8 cellular contexts compared by ENCODE assay signal in genomic region chr22:19853058-19853878, GRCh38. TPM values are rescaled to one million over a fixed set of nuclear protein-coding genes. Genes with fewer than 3 reads are reported as not detected.
DNase-seq lines count a peak whose midpoint lies in the region; ATAC-seq lines count a peak whose summit lies in the region.

No MANE protein-coding gene starts in this region.

- H3K27ac ChIP-seq in substantia nigra (ENCODE audit: low read depth, low read length, poor library complexity, severe bottlenecking) = peak overlapping the region; percentile 73

- no peaks in the 10 kb centered on the region for H3K9me3 Mint-ChIP-seq in activated CD4-positive, alpha-beta T cell treated with anti-CD3 and anti-CD28 coated beads for 36 hours (ENCODE audit: low read depth)
- H3K9me3 Mint-ChIP-seq in activated T-helper 2 cell treated with anti-CD3 and anti-CD28 coated beads, Interferon-gamma antibody, Interleukin-2, Interleukin-4, amounts not matched to agents 10 μg/mL and 5 μg/mL and 100 μg/mL, durations not matched to agents 14 hours and 24 hours and 36 hours = no peaks in the 10 kb centered on the region
- H3K9me3 Mint-ChIP-seq in immature natural killer cell = no peaks in the 10 kb centered on the region

- ATAC-seq in activated CD4-positive, alpha-beta T cell treated with anti-CD3 and anti-CD28 coated beads for 36 hours = no peak
- no peak for ATAC-seq in HG02973 (IDR thresholded peaks at IDR 0.05; ENCODE audit: unreplicated experiment)
- no peak for ATAC-seq in HG03342 (IDR thresholded peaks at IDR 0.05; ENCODE audit: unreplicated experiment)

- H3K36me3 Mint-ChIP-seq in activated CD4-positive, alpha-beta T cell treated with anti-CD3 and anti-CD28 coated beads for 36 hours (ENCODE audit: low read depth) = peaks cover 33% of the 10 kb centered on the region
- peaks cover 50% of the 10 kb centered on the region for H3K36me3 Mint-ChIP-seq in activated T-helper 2 cell treated with anti-CD3 and anti-CD28 coated beads, Interferon-gamma antibody, Interleukin-2, Interleukin-4, amounts not matched to agents 10 μg/mL and 5 μg/mL and 100 μg/mL, durations not matched to agents 14 hours and 24 hours and 36 hours (ENCODE audit: low read depth)
- no peaks in the 10 kb centered on the region for H3K36me3 Mint-ChIP-seq in immature natural killer cell

- H3K4me3 Mint-ChIP-seq in activated CD4-positive, alpha-beta T cell treated with anti-CD3 and anti-CD28 coated beads for 36 hours = peak overlapping the region; percentile 89
- H3K4me3 Mint-ChIP-seq in activated T-helper 2 cell treated with anti-CD3 and anti-CD28 coated beads, Interferon-gamma antibody, Interleukin-2, Interleukin-4, amounts not matched to agents 10 μg/mL and 5 μg/mL and 100 μg/mL, durations not matched to agents 14 hours and 24 hours and 36 hours (ENCODE audit: low read depth) = peak overlapping the region; percentile 98
- peak overlapping the region; percentile 86 to 92 (median 90) for H3K4me3 Mint-ChIP-seq in immature natural killer cell

- CTCF ChIA-PET in activated CD4-positive, alpha-beta T cell treated with anti-CD3 and anti-CD28 coated beads for 36 hours (lab: Charles Lee) = interaction anchor here (0.7 to 1.1 kb wide), 2 partner anchors 58 to 87 kb away, joined by 3 read pairs; no protein-coding TSS in a partner anchor

- peak overlapping the region; percentile 85 for H3K27ac Mint-ChIP-seq in activated CD4-positive, alpha-beta T cell treated with anti-CD3 and anti-CD28 coated beads for 36 hours
- H3K27ac Mint-ChIP-seq in activated T-helper 2 cell treated with anti-CD3 and anti-CD28 coated beads, Interferon-gamma antibody, Interleukin-2, Interleukin-4, amounts not matched to agents 10 μg/mL and 5 μg/mL and 100 μg/mL, durations not matched to agents 14 hours and 24 hours and 36 hours = peak overlapping the region; percentile 93
- peak overlapping the region in 5 of 6 donors; percentile 68 to 83 (median 83) for H3K27ac Mint-ChIP-seq in immature natural killer cell

- H3K27me3 Mint-ChIP-seq in activated CD4-positive, alpha-beta T cell treated with anti-CD3 and anti-CD28 coated beads for 36 hours = no peaks in the 10 kb centered on the region
- H3K27me3 Mint-ChIP-seq in activated T-helper 2 cell treated with anti-CD3 and anti-CD28 coated beads, Interferon-gamma antibody, Interleukin-2, Interleukin-4, amounts not matched to agents 10 μg/mL and 5 μg/mL and 100 μg/mL, durations not matched to agents 14 hours and 24 hours and 36 hours (ENCODE audit: low read depth) = no peaks in the 10 kb centered on the region
- H3K27me3 Mint-ChIP-seq in immature natural killer cell (ENCODE audit: low read depth in 3 of 3) = peaks cover 0 to 3% (median 0%) of the 10 kb centered on the region in 3 donors

- DNase-seq in activated CD4-positive, alpha-beta T cell treated with anti-CD3 and anti-CD28 coated beads for 36 hours = peak; percentile 5
- no peak for DNase-seq in activated CD4-positive, alpha-beta T cell treated with anti-CD3 and anti-CD28 coated beads for 48 hours
- DNase-seq in activated T-helper 2 cell treated with anti-CD3 and anti-CD28 coated beads, Interferon-gamma antibody, Interleukin-2, Interleukin-4, amounts not matched to agents 10 μg/mL and 5 μg/mL and 100 μg/mL, durations not matched to agents 14 hours and 24 hours and 36 hours (ENCODE audit: low spot score) = no peak
- DNase-seq in immature natural killer cell (no peak), substantia nigra (lab: John Stamatoyannopoulos, UW) (no peak)
- no peak for DNase-seq in stimulated activated CD4-positive, alpha-beta T cell treated with anti-CD3 and anti-CD28 coated beads, Interleukin-4, amount 100 ng/mL, for 24 hours

- peaks cover 47% of the 10 kb centered on the region for H3K4me1 Mint-ChIP-seq in activated CD4-positive, alpha-beta T cell treated with anti-CD3 and anti-CD28 coated beads for 36 hours
- peaks cover 35% of the 10 kb centered on the region for H3K4me1 Mint-ChIP-seq in activated T-helper 2 cell treated with anti-CD3 and anti-CD28 coated beads, Interferon-gamma antibody, Interleukin-2, Interleukin-4, amounts not matched to agents 10 μg/mL and 5 μg/mL and 100 μg/mL, durations not matched to agents 14 hours and 24 hours and 36 hours (ENCODE audit: low read depth)
- H3K4me1 Mint-ChIP-seq in immature natural killer cell = peaks cover 26 to 31% of the 10 kb centered on the region in 2 donors

- POLR2A ChIA-PET in activated CD4-positive, alpha-beta T cell treated with anti-CD3 and anti-CD28 coated beads for 36 hours (lab: Charles Lee) = no interaction called here

- intact Hi-C loops in activated CD4-positive, alpha-beta T cell treated with anti-CD3 and anti-CD28 coated beads for 36 hours (cut with DNase I, micrococcal nuclease) = loop anchor here in 1 of 2 experiments (10.0 kb wide), 3 partner anchors 472 to 708 kb away; partner anchors contain the start of genes DGCR6L, ESS2 and KLHL22
- intact Hi-C loops in activated T-helper 2 cell treated with anti-CD3 and anti-CD28 coated beads, Interferon-gamma antibody, Interleukin-2, Interleukin-4, amounts not matched to agents 10 μg/mL and 5 μg/mL and 100 μg/mL, durations not matched to agents 14 hours and 24 hours and 36 hours (cut with micrococcal nuclease) = loop anchor here (5.0 kb wide), 1 partner anchor 89 kb away; the partner anchor contains the start of genes COMT and TXNRD2

RNA-seq across cellular contexts. Expression of gene GNB1L, which starts 1.4 kb away (rescaled TPM):
- 10 to 100 TPM in 1 of 2 experiments, 1 to 10 TPM in 1; 7.6 to 12.4 TPM for total RNA-seq in activated CD4-positive, alpha-beta T cell treated with anti-CD3 and anti-CD28 coated beads for 36 hours
- total RNA-seq in activated T-helper 2 cell treated with anti-CD3 and anti-CD28 coated beads, Interferon-gamma antibody, Interleukin-2, Interleukin-4, amounts not matched to agents 10 μg/mL and 5 μg/mL and 100 μg/mL, durations not matched to agents 14 hours and 24 hours and 36 hours = 14.7 and 17.7 TPM in 2 replicates
- 10 to 100 TPM; 19.1 to 30.6 (median 20.3) TPM for polyA plus RNA-seq in immature natural killer cell

RNA-seq across cellular contexts. Expression of gene RTL10, which starts 1.4 kb away (rescaled TPM):
- 10 to 100 TPM; 14.9 to 15.6 TPM for total RNA-seq in activated CD4-positive, alpha-beta T cell treated with anti-CD3 and anti-CD28 coated beads for 36 hours
- 16.6 and 19.0 TPM in 2 replicates for total RNA-seq in activated T-helper 2 cell treated with anti-CD3 and anti-CD28 coated beads, Interferon-gamma antibody, Interleukin-2, Interleukin-4, amounts not matched to agents 10 μg/mL and 5 μg/mL and 100 μg/mL, durations not matched to agents 14 hours and 24 hours and 36 hours
- 1 to 10 TPM; 1.5 to 8.1 (median 4.5) TPM for polyA plus RNA-seq in immature natural killer cell
